9 cellular contexts compared by ENCODE assay signal in genomic region chr19:54223181-54223936, GRCh38. TPM values are rescaled to one million over a fixed set of nuclear protein-coding genes. Genes with fewer than 3 reads are reported as not detected.
A peak's percentile ranks its signal among the peaks of the same experiment; 100 is the strongest.
DNase-seq lines count a peak whose midpoint lies in the region; ATAC-seq, FAIRE-seq and TF ChIP-seq lines count a peak whose summit lies in the region.
"Not testable (repeated sequence)": the region's sequence is repeated elsewhere in the genome, so short reads cannot be mapped to it uniquely, and the experiment has no call there.
"Had no signal": no experiment of that assay in that cellular context is flagged by ENCODE, and none has a peak within 500 bp of the region (broad histone marks: within the 10 kb centered on the region; RNA-seq: fewer than 3 reads in every experiment).

No MANE protein-coding gene starts in this region.

- ATAC-seq in HepG2 (peak; percentile 19; the same call in 1 of the 3 replicates), pancreas (peak in 3 of 4 donors; percentile 11 to 17 (median 15))

- peaks cover 18% of the 10 kb centered on the region for H3K27me3 Mint-ChIP-seq in activated CD4-positive, alpha-beta memory T cell treated with anti-CD3 and anti-CD28 coated beads, Interleukin-2, amount 10 ng/mL, durations not matched to agents 7 days and 5 days

- POLR2A ChIA-PET in activated CD4-positive, alpha-beta memory T cell treated with anti-CD3 and anti-CD28 coated beads, Interleukin-2, amount 10 ng/mL, durations not matched to agents 7 days and 5 days (lab: Charles Lee) = not testable (repeated sequence)
- POLR2A ChIA-PET in HepG2 (lab: Yijun Ruan, JAX) = interaction anchor here (1.0 kb wide), 1 partner anchor 34 kb away, joined by 3 read pairs; the partner anchor contains the start of gene MBOAT7

- in situ Hi-C loops in HepG2 (cut with HindIII; ENCODE audit: extremely low pct_ligation_motif_present, low pct_unique_long_range_greater_than_20kb) = not testable (repeated sequence)

- not testable (repeated sequence) for H3K9ac ChIP-seq in OCI-LY3 (ENCODE audit: low read length); HepG2 (ENCODE audit: insufficient read depth, low read depth, low read length)

- H3K4me3 ChIP-seq in OCI-LY3 (ENCODE audit: low read length) = peak overlapping the region; percentile 41
- not testable (repeated sequence) for H3K4me3 ChIP-seq in coronary artery; HepG2 (replicated peaks in 1 of 3; ENCODE audit: insufficient read depth in 1 of 3, low read depth in 2 of 3, low read length in 3 of 3); pancreas

- peak overlapping the region; percentile 59 for H3K27ac Mint-ChIP-seq in activated CD4-positive, alpha-beta memory T cell treated with anti-CD3 and anti-CD28 coated beads, Interleukin-2, amount 10 ng/mL, durations not matched to agents 7 days and 5 days

- CTCF ChIA-PET in activated CD4-positive, alpha-beta memory T cell treated with anti-CD3 and anti-CD28 coated beads, Interleukin-2, amount 10 ng/mL, durations not matched to agents 7 days and 5 days (lab: Charles Lee); HepG2 (lab: Yijun Ruan, JAX; ENCODE audit: low intra/inter-chr PET ratio, low total read pairs): not testable (repeated sequence)

- not testable (repeated sequence) for TF ChIP-seq POLR2A in HepG2 (IDR thresholded peaks at IDR 0.05; ENCODE audit: insufficient read depth in 1 of 2, low read depth in 2 of 2, low read length in 2 of 2)

- H3K4me2 ChIP-seq in OCI-LY3 (ENCODE audit: low read length) = peak overlapping the region; percentile 45
- not testable (repeated sequence) for H3K4me2 ChIP-seq in HepG2 (ENCODE audit: low read depth, low read length)

- not testable (repeated sequence) for H3K9me3 ChIP-seq in OCI-LY3 (ENCODE audit: insufficient read depth, low read length); HepG2 (ENCODE audit: low read length); pancreas

- not testable (repeated sequence) for H2AFZ ChIP-seq in OCI-LY3 (ENCODE audit: low read depth, low read length); HepG2 (ENCODE audit: low read length)

- intact Hi-C loops in HepG2 (cut with micrococcal nuclease; ENCODE audit: unreplicated experiment); pancreas (cut with DNase I): not testable (repeated sequence)

- H3K27me3 ChIP-seq in OCI-LY3 (ENCODE audit: low read depth, low read length); pancreas: not testable (repeated sequence)
- H3K27me3 ChIP-seq in HepG2 (ENCODE audit: control insufficient read depth in 1 of 2, insufficient read depth in 2 of 2, low read length in 2 of 2) = peaks cover 1 to 27% of the 10 kb centered on the region in 2 experiments; a peak in 4 of 5 replicates

- not testable (repeated sequence) for BruUV-seq in HepG2 (replicated peaks; lab: Mats Ljungman, UMichigan)

- not testable (repeated sequence) for H3K36me3 ChIP-seq in OCI-LY3 (replicated peaks; ENCODE audit: low read depth, low read length); HepG2 (replicated peaks in 1 of 2; ENCODE audit: control insufficient read depth in 1 of 2, insufficient read depth in 2 of 2, low read length in 2 of 2); pancreas

- not testable (repeated sequence) for H3K79me2 ChIP-seq in OCI-LY3 (ENCODE audit: low read length); HepG2 (ENCODE audit: insufficient read depth, low read length)

- not testable (repeated sequence) for H3K27ac ChIP-seq in OCI-LY3 (ENCODE audit: low read length); HepG2 (ENCODE audit: extremely low read length, insufficient read depth, low read length); pancreas
- peak overlapping the region in 1 of 2 donors; percentile 68 for H3K27ac ChIP-seq in coronary artery

- TF ChIP-seq EP300 in HepG2 (IDR thresholded peaks at IDR 0.05; ENCODE audit: low read depth in 2 of 2, low read length in 2 of 2); HepG2 (CRISPR knock-in tag; IDR thresholded peaks at IDR 0.05; ENCODE audit: borderline replicate concordance): not testable (repeated sequence)

- not testable (repeated sequence) for FAIRE-seq in HepG2 (lab: Jason Lieb, UNC); pancreas (lab: Jason Lieb, UNC)

- TF ChIP-seq RAD21 in HepG2 (CRISPR knock-in tag; IDR thresholded peaks at IDR 0.05) = not testable (repeated sequence)

- not testable (repeated sequence) for TF ChIP-seq CTCF in OCI-LY3 (IDR thresholded peaks at IDR 0.05; ENCODE audit: low read depth, low read length); coronary artery (IDR thresholded peaks at IDR 0.05); HepG2 (CRISPR knock-in tag; IDR thresholded peaks at IDR 0.05); pancreas (IDR thresholded peaks at IDR 0.05)

- H3K4me1 Mint-ChIP-seq in activated CD4-positive, alpha-beta memory T cell treated with anti-CD3 and anti-CD28 coated beads, Interleukin-2, amount 10 ng/mL, durations not matched to agents 7 days and 5 days = peaks cover 19% of the 10 kb centered on the region

- not testable (repeated sequence) for H3K36me3 Mint-ChIP-seq in activated CD4-positive, alpha-beta memory T cell treated with anti-CD3 and anti-CD28 coated beads, Interleukin-2, amount 10 ng/mL, durations not matched to agents 7 days and 5 days (ENCODE audit: low read depth)

- H4K20me1 ChIP-seq in OCI-LY3 (ENCODE audit: insufficient read depth, low read length); HepG2 (ENCODE audit: insufficient read depth, low read length): not testable (repeated sequence)

- peaks cover 14% of the 10 kb centered on the region for H3K4me1 ChIP-seq in OCI-LY3 (ENCODE audit: low read length)
- not testable (repeated sequence) for H3K4me1 ChIP-seq in HepG2 (ENCODE audit: insufficient read depth, low read length); pancreas

- peak overlapping the region; percentile 59 for H3K4me3 Mint-ChIP-seq in activated CD4-positive, alpha-beta memory T cell treated with anti-CD3 and anti-CD28 coated beads, Interleukin-2, amount 10 ng/mL, durations not matched to agents 7 days and 5 days

- H3K9me3 Mint-ChIP-seq in activated CD4-positive, alpha-beta memory T cell treated with anti-CD3 and anti-CD28 coated beads, Interleukin-2, amount 10 ng/mL, durations not matched to agents 7 days and 5 days = not testable (repeated sequence)

- DNase-seq in activated CD4-positive, alpha-beta memory T cell treated with anti-CD3 and anti-CD28 coated beads, Interleukin-2, amount 10 ng/mL, durations not matched to agents 7 days and 5 days; HepG2 (ENCODE audit: low spot score): not testable (repeated sequence)
- peak; percentile 75 for DNase-seq in coronary artery (ENCODE audit: low spot score)
- DNase-seq in pancreas = peak in 1 of 6 donors; percentile 30

- WGBS in HepG2 (ENCODE audit: low lambda C conversion rate) = 8% methylated on average over 11 of the region's 16 CpGs
- WGBS in pancreas, 2 donors = 27 to 36% methylated on average over 16 of the region's 16 CpGs

RNA-seq across cellular contexts. Expression of gene LILRB3, which starts 0.6 kb away (rescaled TPM):
- 1 to 10 TPM; 5.3 to 5.8 TPM for total RNA-seq in activated CD4-positive, alpha-beta memory T cell treated with anti-CD3 and anti-CD28 coated beads, Interleukin-2, amount 10 ng/mL, durations not matched to agents 7 days and 5 days
- total RNA-seq in HepG2 (2016; rRNA removed; fragmentation: Illumina TruSeq; extraction: Trizol) (not detected in 2 replicates), pancreas (1 to 10 TPM in 3 of 6 donors, under 1 TPM in 3; 0.47 to 5.6 (median 1.6) TPM)
- not detected in 2 replicates for total RNA-seq in HepG2 (2016; cell fraction: cytosol; rRNA removed; fragmentation: Illumina TruSeq; extraction: Trizol; ENCODE audit: low read depth)
- not detected in 2 replicates for total RNA-seq in HepG2 (2016; cell fraction: insoluble cytoplasmic fraction; rRNA removed; fragmentation: Illumina TruSeq; extraction: Trizol)
- not detected in 2 replicates for total RNA-seq in HepG2 (2016; cell fraction: membrane; rRNA removed; fragmentation: Illumina TruSeq; extraction: Trizol)
- not detected in 2 replicates for total RNA-seq in HepG2 (2016; cell fraction: nucleus; rRNA removed; fragmentation: Illumina TruSeq; extraction: Trizol)
- polyA plus RNA-seq in HepG2 (2011; rRNA removed) (0.10 and 0.22 TPM in 2 replicates), pancreas (1 to 10 TPM; 1.3 to 2.4 TPM)
- polyA plus RNA-seq in HepG2 (2011; cell fraction: cytosol; rRNA removed) = 0.09 and 0.30 TPM in 2 replicates
- 0.24 TPM in 1 of 2 replicates, not detected in the other for polyA plus RNA-seq in HepG2 (2011; cell fraction: nucleus; rRNA removed)
- polyA plus RNA-seq in HepG2 (2012) = 0.16 and 0.24 TPM in 2 replicates
- polyA plus RNA-seq in HepG2 (2016; cell fraction: cytosol; fragmentation: Illumina TruSeq; extraction: Trizol; ENCODE audit: low read depth) = not detected in 2 replicates
- not detected in 2 replicates for polyA plus RNA-seq in HepG2 (2016; cell fraction: insoluble cytoplasmic fraction; fragmentation: Illumina TruSeq; extraction: Trizol; ENCODE audit: low read depth)
- polyA plus RNA-seq in HepG2 (2016; cell fraction: membrane; fragmentation: Illumina TruSeq; extraction: Trizol; ENCODE audit: low read depth) = not detected in 2 replicates
- not detected in 2 replicates for polyA plus RNA-seq in HepG2 (2016; cell fraction: nucleus; fragmentation: Illumina TruSeq; extraction: Trizol; ENCODE audit: insufficient read depth, low read depth)
- not detected in 2 replicates for polyA minus RNA-seq in HepG2 (2011; rRNA and poly(A)+ RNA removed; ENCODE audit: low replicate concordance)
- not detected in 2 replicates for polyA minus RNA-seq in HepG2 (2011; cell fraction: cytosol; rRNA and poly(A)+ RNA removed)
- polyA minus RNA-seq in HepG2 (2011; cell fraction: nucleus; rRNA and poly(A)+ RNA removed) = not detected in 2 replicates
- total RNA-seq: activated CD8-positive, alpha-beta memory T cell treated with anti-CD3 and anti-CD28 coated beads for 36 hours; activated naive CD8-positive, alpha-beta T cell treated with anti-CD3 and anti-CD28 coated beads for 36 hours; Caco-2; occipital lobe had no signal

RNA-seq across cellular contexts. Expression of gene LILRA6, which starts 19.2 kb away (rescaled TPM):
- total RNA-seq in activated CD4-positive, alpha-beta memory T cell treated with anti-CD3 and anti-CD28 coated beads, Interleukin-2, amount 10 ng/mL, durations not matched to agents 7 days and 5 days = under 1 TPM; 0.65 to 0.68 TPM
- not detected in 2 replicates for total RNA-seq in HepG2 (2016; rRNA removed; fragmentation: Illumina TruSeq; extraction: Trizol)
- not detected in 2 replicates for total RNA-seq in HepG2 (2016; cell fraction: cytosol; rRNA removed; fragmentation: Illumina TruSeq; extraction: Trizol; ENCODE audit: low read depth)
- not detected in 2 replicates for total RNA-seq in HepG2 (2016; cell fraction: insoluble cytoplasmic fraction; rRNA removed; fragmentation: Illumina TruSeq; extraction: Trizol)
- total RNA-seq in HepG2 (2016; cell fraction: membrane; rRNA removed; fragmentation: Illumina TruSeq; extraction: Trizol) = not detected in 2 replicates
- total RNA-seq in HepG2 (2016; cell fraction: nucleus; rRNA removed; fragmentation: Illumina TruSeq; extraction: Trizol) = not detected in 2 replicates
- not detected in 2 replicates for polyA plus RNA-seq in HepG2 (2011; rRNA removed)
- not detected in 2 replicates for polyA plus RNA-seq in HepG2 (2011; cell fraction: cytosol; rRNA removed)
- polyA plus RNA-seq in HepG2 (2011; cell fraction: nucleus; rRNA removed) = not detected in 2 replicates
- polyA plus RNA-seq in HepG2 (2012) = not detected in 2 replicates
- not detected in 2 replicates for polyA plus RNA-seq in HepG2 (2016; cell fraction: cytosol; fragmentation: Illumina TruSeq; extraction: Trizol; ENCODE audit: low read depth)
- polyA plus RNA-seq in HepG2 (2016; cell fraction: insoluble cytoplasmic fraction; fragmentation: Illumina TruSeq; extraction: Trizol; ENCODE audit: low read depth) = not detected in 2 replicates
- polyA plus RNA-seq in HepG2 (2016; cell fraction: membrane; fragmentation: Illumina TruSeq; extraction: Trizol; ENCODE audit: low read depth) = not detected in 2 replicates
- polyA plus RNA-seq in HepG2 (2016; cell fraction: nucleus; fragmentation: Illumina TruSeq; extraction: Trizol; ENCODE audit: insufficient read depth, low read depth) = not detected in 2 replicates
- not detected in 2 replicates for polyA minus RNA-seq in HepG2 (2011; rRNA and poly(A)+ RNA removed; ENCODE audit: low replicate concordance)
- not detected in 2 replicates for polyA minus RNA-seq in HepG2 (2011; cell fraction: cytosol; rRNA and poly(A)+ RNA removed)
- not detected in 2 replicates for polyA minus RNA-seq in HepG2 (2011; cell fraction: nucleus; rRNA and poly(A)+ RNA removed)
- 1 to 10 TPM in 2 of 6 donors, under 1 TPM in 4; 0.20 to 2.4 (median 0.62) TPM for total RNA-seq in pancreas
- polyA plus RNA-seq in pancreas = under 1 TPM; 0.31 to 0.38 TPM
- total RNA-seq: activated CD8-positive, alpha-beta memory T cell treated with anti-CD3 and anti-CD28 coated beads for 36 hours; activated naive CD8-positive, alpha-beta T cell treated with anti-CD3 and anti-CD28 coated beads for 36 hours; Caco-2; occipital lobe had no signal

RNA-seq across cellular contexts. Expression of gene RPS9, which starts 22.7 kb away (rescaled TPM):
- 1,000 to 10,000 TPM; 1,045 to 1,051 TPM for total RNA-seq in activated CD4-positive, alpha-beta memory T cell treated with anti-CD3 and anti-CD28 coated beads, Interleukin-2, amount 10 ng/mL, durations not matched to agents 7 days and 5 days
- total RNA-seq in HepG2 (2016; rRNA removed; fragmentation: Illumina TruSeq; extraction: Trizol) (1,411 and 1,450 TPM in 2 replicates), pancreas (1,000 to 10,000 TPM in 4 of 6 donors, 100 to 1,000 TPM in 2; 815 to 1,921 (median 1,191) TPM)
- 1,847 and 2,095 TPM in 2 replicates for total RNA-seq in HepG2 (2016; cell fraction: cytosol; rRNA removed; fragmentation: Illumina TruSeq; extraction: Trizol; ENCODE audit: low read depth)
- total RNA-seq in HepG2 (2016; cell fraction: insoluble cytoplasmic fraction; rRNA removed; fragmentation: Illumina TruSeq; extraction: Trizol) = 1,493 and 1,495 TPM in 2 replicates
- 2,859 and 2,975 TPM in 2 replicates for total RNA-seq in HepG2 (2016; cell fraction: membrane; rRNA removed; fragmentation: Illumina TruSeq; extraction: Trizol)
- total RNA-seq in HepG2 (2016; cell fraction: nucleus; rRNA removed; fragmentation: Illumina TruSeq; extraction: Trizol) = 574 and 605 TPM in 2 replicates
- polyA plus RNA-seq in HepG2 (2011; rRNA removed) (2,903 and 3,161 TPM in 2 replicates), pancreas (1,000 to 10,000 TPM; 2,302 to 2,340 TPM)
- polyA plus RNA-seq in HepG2 (2011; cell fraction: cytosol; rRNA removed) = 3,446 and 4,669 TPM in 2 replicates
- polyA plus RNA-seq in HepG2 (2011; cell fraction: nucleus; rRNA removed) = 1,154 and 1,198 TPM in 2 replicates
- 2,294 and 3,529 TPM in 2 replicates for polyA plus RNA-seq in HepG2 (2012)
- polyA plus RNA-seq in HepG2 (2016; cell fraction: cytosol; fragmentation: Illumina TruSeq; extraction: Trizol; ENCODE audit: low read depth) = 2,882 and 3,077 TPM in 2 replicates
- polyA plus RNA-seq in HepG2 (2016; cell fraction: insoluble cytoplasmic fraction; fragmentation: Illumina TruSeq; extraction: Trizol; ENCODE audit: low read depth) = 1,450 and 1,632 TPM in 2 replicates
- 3,325 and 3,445 TPM in 2 replicates for polyA plus RNA-seq in HepG2 (2016; cell fraction: membrane; fragmentation: Illumina TruSeq; extraction: Trizol; ENCODE audit: low read depth)
- 1,079 and 1,215 TPM in 2 replicates for polyA plus RNA-seq in HepG2 (2016; cell fraction: nucleus; fragmentation: Illumina TruSeq; extraction: Trizol; ENCODE audit: insufficient read depth, low read depth)
- polyA minus RNA-seq in HepG2 (2011; rRNA and poly(A)+ RNA removed; ENCODE audit: low replicate concordance) = 647 and 719 TPM in 2 replicates
- 352 and 390 TPM in 2 replicates for polyA minus RNA-seq in HepG2 (2011; cell fraction: cytosol; rRNA and poly(A)+ RNA removed)
- 215 and 249 TPM in 2 replicates for polyA minus RNA-seq in HepG2 (2011; cell fraction: nucleus; rRNA and poly(A)+ RNA removed)

RNA-seq across cellular contexts. Expression of gene TSEN34, which starts 32.3 kb away (rescaled TPM):
- total RNA-seq in activated CD4-positive, alpha-beta memory T cell treated with anti-CD3 and anti-CD28 coated beads, Interleukin-2, amount 10 ng/mL, durations not matched to agents 7 days and 5 days = 10 to 100 TPM; 10.9 to 13.6 TPM
- total RNA-seq in HepG2 (2016; rRNA removed; fragmentation: Illumina TruSeq; extraction: Trizol) = 64.8 and 65.4 TPM in 2 replicates
- 15.4 and 16.0 TPM in 2 replicates for total RNA-seq in HepG2 (2016; cell fraction: cytosol; rRNA removed; fragmentation: Illumina TruSeq; extraction: Trizol; ENCODE audit: low read depth)
- total RNA-seq in HepG2 (2016; cell fraction: insoluble cytoplasmic fraction; rRNA removed; fragmentation: Illumina TruSeq; extraction: Trizol) = 63.3 and 68.4 TPM in 2 replicates
- 33.2 and 37.1 TPM in 2 replicates for total RNA-seq in HepG2 (2016; cell fraction: membrane; rRNA removed; fragmentation: Illumina TruSeq; extraction: Trizol)
- 20.1 and 23.9 TPM in 2 replicates for total RNA-seq in HepG2 (2016; cell fraction: nucleus; rRNA removed; fragmentation: Illumina TruSeq; extraction: Trizol)
- polyA plus RNA-seq in HepG2 (2011; rRNA removed) = 55.1 and 62.6 TPM in 2 replicates
- 64.8 and 96.9 TPM in 2 replicates for polyA plus RNA-seq in HepG2 (2011; cell fraction: cytosol; rRNA removed)
- polyA plus RNA-seq in HepG2 (2011; cell fraction: nucleus; rRNA removed) = 39.4 and 39.7 TPM in 2 replicates
- polyA plus RNA-seq in HepG2 (2012) = 36.9 and 37.0 TPM in 2 replicates
- 19.8 and 21.5 TPM in 2 replicates for polyA plus RNA-seq in HepG2 (2016; cell fraction: cytosol; fragmentation: Illumina TruSeq; extraction: Trizol; ENCODE audit: low read depth)
- polyA plus RNA-seq in HepG2 (2016; cell fraction: insoluble cytoplasmic fraction; fragmentation: Illumina TruSeq; extraction: Trizol; ENCODE audit: low read depth) = 66.3 and 66.4 TPM in 2 replicates
- 28.2 and 30.6 TPM in 2 replicates for polyA plus RNA-seq in HepG2 (2016; cell fraction: membrane; fragmentation: Illumina TruSeq; extraction: Trizol; ENCODE audit: low read depth)
- polyA plus RNA-seq in HepG2 (2016; cell fraction: nucleus; fragmentation: Illumina TruSeq; extraction: Trizol; ENCODE audit: insufficient read depth, low read depth) = 31.1 and 43.4 TPM in 2 replicates
- polyA minus RNA-seq in HepG2 (2011; rRNA and poly(A)+ RNA removed; ENCODE audit: low replicate concordance) = 43.3 and 70.9 TPM in 2 replicates
- polyA minus RNA-seq in HepG2 (2011; cell fraction: cytosol; rRNA and poly(A)+ RNA removed) = 29.5 and 30.6 TPM in 2 replicates
- 10.3 and 10.7 TPM in 2 replicates for polyA minus RNA-seq in HepG2 (2011; cell fraction: nucleus; rRNA and poly(A)+ RNA removed)
- total RNA-seq in pancreas = 10 to 100 TPM; 16.8 to 24.7 (median 19.4) TPM
- polyA plus RNA-seq in pancreas = 10 to 100 TPM; 19.5 to 33.3 TPM

RNA-seq across cellular contexts. Expression of gene LILRB5, which starts 33.7 kb away (rescaled TPM):
- not detected for total RNA-seq in activated CD4-positive, alpha-beta memory T cell treated with anti-CD3 and anti-CD28 coated beads, Interleukin-2, amount 10 ng/mL, durations not matched to agents 7 days and 5 days
- not detected in 2 replicates for total RNA-seq in HepG2 (2016; rRNA removed; fragmentation: Illumina TruSeq; extraction: Trizol)
- not detected in 2 replicates for total RNA-seq in HepG2 (2016; cell fraction: cytosol; rRNA removed; fragmentation: Illumina TruSeq; extraction: Trizol; ENCODE audit: low read depth)
- not detected in 2 replicates for total RNA-seq in HepG2 (2016; cell fraction: insoluble cytoplasmic fraction; rRNA removed; fragmentation: Illumina TruSeq; extraction: Trizol)
- not detected in 2 replicates for total RNA-seq in HepG2 (2016; cell fraction: membrane; rRNA removed; fragmentation: Illumina TruSeq; extraction: Trizol)
- not detected in 2 replicates for total RNA-seq in HepG2 (2016; cell fraction: nucleus; rRNA removed; fragmentation: Illumina TruSeq; extraction: Trizol)
- not detected in 2 replicates for polyA plus RNA-seq in HepG2 (2011; rRNA removed)
- not detected in 2 replicates for polyA plus RNA-seq in HepG2 (2011; cell fraction: cytosol; rRNA removed)
- polyA plus RNA-seq in HepG2 (2011; cell fraction: nucleus; rRNA removed) = not detected in 2 replicates
- polyA plus RNA-seq in HepG2 (2012) = not detected in 2 replicates
- polyA plus RNA-seq in HepG2 (2016; cell fraction: cytosol; fragmentation: Illumina TruSeq; extraction: Trizol; ENCODE audit: low read depth) = not detected in 2 replicates
- polyA plus RNA-seq in HepG2 (2016; cell fraction: insoluble cytoplasmic fraction; fragmentation: Illumina TruSeq; extraction: Trizol; ENCODE audit: low read depth) = not detected in 2 replicates
- not detected in 2 replicates for polyA plus RNA-seq in HepG2 (2016; cell fraction: membrane; fragmentation: Illumina TruSeq; extraction: Trizol; ENCODE audit: low read depth)
- polyA plus RNA-seq in HepG2 (2016; cell fraction: nucleus; fragmentation: Illumina TruSeq; extraction: Trizol; ENCODE audit: insufficient read depth, low read depth) = not detected in 2 replicates
- polyA minus RNA-seq in HepG2 (2011; rRNA and poly(A)+ RNA removed; ENCODE audit: low replicate concordance) = not detected in 2 replicates
- not detected in 2 replicates for polyA minus RNA-seq in HepG2 (2011; cell fraction: cytosol; rRNA and poly(A)+ RNA removed)
- not detected in 2 replicates for polyA minus RNA-seq in HepG2 (2011; cell fraction: nucleus; rRNA and poly(A)+ RNA removed)
- 1 to 10 TPM in 3 of 6 donors, under 1 TPM in 3; 0.23 to 3.1 (median 1.1) TPM for total RNA-seq in pancreas
- polyA plus RNA-seq in pancreas = 1 to 10 TPM in 1 of 2 donors, under 1 TPM in 1; 0.56 to 1.4 TPM
- total RNA-seq: activated CD8-positive, alpha-beta memory T cell treated with anti-CD3 and anti-CD28 coated beads for 36 hours; activated naive CD8-positive, alpha-beta T cell treated with anti-CD3 and anti-CD28 coated beads for 36 hours; Caco-2 had no signal
